ENCODE assay signal across 13 cellular contexts in the genomic region with DNA sequence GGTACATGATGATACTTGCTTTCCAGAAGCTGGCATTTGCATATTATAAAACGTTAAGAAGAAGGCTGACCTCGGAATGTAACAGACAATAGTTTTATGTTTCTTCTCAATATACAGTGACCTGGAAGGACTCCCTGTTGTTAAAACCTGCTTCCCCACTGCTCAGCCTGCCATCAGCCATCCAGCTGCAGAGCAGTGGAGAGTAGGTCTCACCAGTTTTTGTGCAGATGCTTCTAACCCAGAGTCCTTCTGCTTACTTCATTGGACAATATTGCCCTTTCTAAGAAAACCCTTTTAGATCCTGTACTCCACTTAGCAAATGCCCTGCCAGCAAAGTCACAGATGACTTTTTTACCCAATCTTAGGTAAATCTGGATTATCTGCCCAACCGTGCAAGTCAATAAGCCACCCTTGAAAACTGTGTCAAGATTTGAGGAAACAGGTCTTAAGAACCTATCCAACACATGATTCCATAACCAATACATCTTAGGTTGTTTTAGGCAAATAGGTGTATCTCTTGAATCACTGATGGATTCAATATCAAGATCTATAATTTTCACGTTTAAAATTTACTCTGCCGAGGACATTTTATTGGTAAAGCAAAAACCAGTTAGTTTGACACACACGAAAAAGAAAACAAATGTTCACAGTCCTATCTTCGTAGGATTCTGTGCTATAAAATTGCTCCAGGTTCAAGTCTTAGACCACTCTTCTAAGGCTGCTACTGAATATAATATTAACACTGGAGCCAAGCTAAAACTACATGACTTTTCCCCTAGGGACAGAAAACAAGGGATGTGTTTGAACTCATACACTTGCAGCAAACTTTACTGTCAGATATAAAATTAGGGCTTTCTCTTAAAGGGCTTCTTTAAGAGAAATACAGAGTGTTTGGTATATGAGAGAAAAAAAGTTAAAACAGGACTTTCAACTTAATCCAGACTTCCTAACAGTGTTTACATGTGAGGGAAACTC. TPM values are rescaled to one million over a fixed set of nuclear protein-coding genes. Genes with fewer than 3 reads are reported as not detected.
DNase-seq lines count a peak whose midpoint lies in the region; ATAC-seq and TF ChIP-seq lines count a peak whose summit lies in the region.
"Had no signal": no experiment of that assay in that cellular context is flagged by ENCODE, and none has a peak within 500 bp of the region (broad histone marks: within the 10 kb centered on the region; RNA-seq: fewer than 3 reads in every experiment).

No MANE protein-coding gene starts in this region.

- BruUV-seq in Panc1 (replicated peaks; lab: Mats Ljungman, UMichigan), result no TSS peak

- intact Hi-C loops in Panc1 (cut with micrococcal nuclease; ENCODE audit: unreplicated experiment), result loop anchor here (2.0 to 10.0 kb wide), 4 partner anchors 111 to 514 kb away; a partner anchor contains a TSS

- CTCF ChIA-PET in Panc1 (lab: Charles Lee), result no interaction called here

- in situ Hi-C loops in Panc1 (cut with HindIII; ENCODE audit: low pct_unique_long_range_greater_than_20kb, low sequenced_read_pairs), result no loop called here

- peaks cover 26% of the 10 kb centered on the region for H3K36me3 ChIP-seq in Panc1 (ENCODE audit: control insufficient read depth, insufficient read depth, low read length)

- peaks cover 49% of the 10 kb centered on the region for H3K4me1 Mint-ChIP-seq in osteocyte (ENCODE audit: unreplicated experiment)

- POLR2A ChIA-PET in Panc1 (lab: Charles Lee), result interaction anchor here (0.6 to 2.3 kb wide), 12 partner anchors 15 to 534 kb away, joined by 3 to 13 read pairs (median 4); a partner anchor contains a TSS

- peak overlapping the region; percentile 5 for H3K4me3 Mint-ChIP-seq in osteocyte (ENCODE audit: unreplicated experiment)

- H3K4me3 ChIP-seq in Panc1 (ENCODE audit: low read depth in 2 of 2, low read length in 2 of 2), result peak overlapping the region in 1 of 2 experiments; percentile 93; a peak in 2 of 4 replicates

- H3K27me3 Mint-ChIP-seq in osteocyte (ENCODE audit: unreplicated experiment), result no peaks in the 10 kb centered on the region

- H3K27ac ChIP-seq in Panc1 (ENCODE audit: low read length), result peak overlapping the region; percentile 100
- H3K27ac ChIP-seq: 22Rv1 had no signal

- peaks cover 58% of the 10 kb centered on the region for H3K4me1 ChIP-seq in Panc1 (ENCODE audit: control insufficient read depth, insufficient read depth, low read length)

- ATAC-seq in Panc1 (peak; percentile 54), GM18861 (IDR thresholded peaks at IDR 0.05; ENCODE audit: unreplicated experiment) (no peak)

- peaks cover 16% of the 10 kb centered on the region for H3K36me3 Mint-ChIP-seq in osteocyte (ENCODE audit: unreplicated experiment)

- H3K9me3 Mint-ChIP-seq in osteocyte (ENCODE audit: unreplicated experiment), result no peaks in the 10 kb centered on the region

- peak; percentile 38 for DNase-seq in DMS53 (lab: John Stamatoyannopoulos, UW)
- DNase-seq in DMS53 treated with DMSO at 0.1 percent for 48 hours (lab: John Stamatoyannopoulos, UW; ENCODE audit: unreplicated experiment), result no peak
- no peak for DNase-seq in Panc1 (ENCODE audit: low read depth, low spot score)
- peak; percentile 41 for DNase-seq in dermis blood vessel endothelial cell
- no peak for DNase-seq in osteocyte (ENCODE audit: extremely low spot score, unreplicated experiment)
- no peak for DNase-seq in dedifferentiated amniotic fluid mesenchymal stem cell (ENCODE audit: extremely low spot score)
- DNase-seq in SIG-M5 (lab: John Stamatoyannopoulos, UW), result no peak
- DNase-seq: activated effector memory CD4-positive, alpha-beta T cell treated with anti-CD3 and anti-CD28 coated beads, Interleukin-2, amount 50 U/mL, for 16 hours; NCI-H510A; substantia nigra; T1000 had no signal

- H3K9me3 ChIP-seq in Panc1 (ENCODE audit: control insufficient read depth, insufficient read depth, low read depth, low read length), result no peaks in the 10 kb centered on the region

- H3K27ac Mint-ChIP-seq in osteocyte (ENCODE audit: unreplicated experiment), result peak overlapping the region; percentile 52

- H3K27me3 ChIP-seq in Panc1 (ENCODE audit: control insufficient read depth, insufficient read depth, low read length), result no peaks in the 10 kb centered on the region

- no peak for TF ChIP-seq CTCF in Panc1 (IDR thresholded peaks at IDR 0.05)
- no peak for TF ChIP-seq CTCF in osteocyte (IDR thresholded peaks at IDR 0.05)

RNA-seq across cellular contexts. Expression of a gene that starts 5.7 kb away (rescaled TPM):
- total RNA-seq in Panc1 (2021; ENCODE audit: unreplicated experiment) (159 TPM), dermis blood vessel endothelial cell (23.5 and 26.5 TPM in 2 replicates), osteocyte (52.0 and 53.7 TPM in 2 replicates)
- 124 TPM for polyA plus RNA-seq in Panc1 (2012; ENCODE audit: insufficient read length)

RNA-seq across cellular contexts. Expression of a gene that starts 58.6 kb away (rescaled TPM):
- total RNA-seq in Panc1 (2021; ENCODE audit: unreplicated experiment), result 620 TPM
- 300 TPM for polyA plus RNA-seq in Panc1 (2012; ENCODE audit: insufficient read length)
- 253 and 400 TPM in 2 replicates for total RNA-seq in dermis blood vessel endothelial cell
- 542 and 552 TPM in 2 replicates for total RNA-seq in osteocyte

Comparison
In these comparisons a context has a peak if more than half of its experiments do, and no peak if none do; other contexts are left out.
1. DNase-seq: peak in DMS53 (single experiment) and dermis blood vessel endothelial cell (single experiment); none in DMS53 treated with DMSO at 0.1 percent for 48 hours (single experiment), Panc1 (single experiment), osteocyte (single experiment), dedifferentiated amniotic fluid mesenchymal stem cell (single experiment) and SIG-M5 (single experiment).